8 cellular contexts compared by ENCODE assay signal in genomic region chr15:48507416-48508065, GRCh38.
A peak's percentile ranks its signal among the peaks of the same experiment; 100 is the strongest.
DNase-seq lines count a peak whose midpoint lies in the region; ATAC-seq, FAIRE-seq and TF ChIP-seq lines count a peak whose summit lies in the region.

No MANE protein-coding gene starts in this region.

- H3K9me3 ChIP-seq in OCI-LY3 (ENCODE audit: insufficient read depth, low read length) (no peaks in the 10 kb centered on the region), H1 (ENCODE audit: insufficient read depth in 2 of 2, low read depth in 1 of 2, low read length in 1 of 2) (no peaks in the 10 kb centered on the region)

- H2BK12ac ChIP-seq in H1 (ENCODE audit: low read depth, low read length): no peak overlapping the region

- no peak overlapping the region for H2BK20ac ChIP-seq in H1 (ENCODE audit: low read length)

- no peak for TF ChIP-seq EP300 in H1 (IDR thresholded peaks at IDR 0.05; ENCODE audit: borderline replicate concordance in 1 of 2, low read depth in 2 of 2, low read length in 2 of 2)

- H3K27me3 ChIP-seq in OCI-LY3 (ENCODE audit: low read depth, low read length) (no peaks in the 10 kb centered on the region), H1 (replicated peaks in 1 of 4; ENCODE audit: control insufficient read depth in 3 of 4, extremely low read depth in 1 of 4, insufficient read depth in 3 of 4, low read length in 3 of 4) (peaks cover 0 to 2% (median 0%) of the 10 kb centered on the region in 4 experiments; a peak in 1 of 7 replicates)

- H4K20me1 ChIP-seq in OCI-LY3 (ENCODE audit: insufficient read depth, low read length) (no peaks in the 10 kb centered on the region), H1 (replicated peaks in 1 of 2; ENCODE audit: control insufficient read depth in 1 of 2, insufficient read depth in 2 of 2, low read length in 2 of 2) (no peaks in the 10 kb centered on the region)

- H3K79me1 ChIP-seq in H1 (ENCODE audit: low read depth, low read length): no peaks in the 10 kb centered on the region

- no peak overlapping the region for H2BK5ac ChIP-seq in H1 (ENCODE audit: low read depth, low read length)

- POLR2A ChIA-PET in H1 (lab: Charles Lee; ENCODE audit: partially characterized antibody): no interaction called here

- no peak overlapping the region for H2BK15ac ChIP-seq in H1 (ENCODE audit: low read length)

- H3K4me1 ChIP-seq in OCI-LY3 (ENCODE audit: low read length): 0 out of 2 replicates have a peak, but pooled peaks cover 6% of the 10 kb centered on the region
- H3K4me1 ChIP-seq in H1 (replicated peaks in 1 of 4; ENCODE audit: control insufficient read depth in 3 of 4, insufficient read depth in 4 of 4, low read length in 3 of 4): no peaks in the 10 kb centered on the region

- DNase-seq in D341Med (ENCODE audit: low spot score) (peak; percentile 50), H1 (ENCODE audit: low read depth in 1 of 2, low spot score in 2 of 2) (no peak), mesothelial cell of epicardium (ENCODE audit: low spot score in 2 of 2, unreplicated experiment in 2 of 2) (no peak)
- no peak for DNase-seq in stimulated activated CD4-positive, alpha-beta T cell treated with anti-CD3 and anti-CD28 coated beads, Interleukin-4, amount 100 ng/mL, for 1 hour

- no peak for TF ChIP-seq POLR2A in H1 (IDR thresholded peaks at IDR 0.05; ENCODE audit: control extremely low read depth in 1 of 2, low read depth in 2 of 2, low read length in 2 of 2)

- H4K91ac ChIP-seq in H1 (replicated peaks; ENCODE audit: insufficient read length, low read length): no peak overlapping the region

- TF ChIP-seq CTCF in OCI-LY3 (IDR thresholded peaks at IDR 0.05; ENCODE audit: low read depth, low read length): peak; percentile 69
- TF ChIP-seq CTCF in H1 (IDR thresholded peaks at IDR 0.05; ENCODE audit: control extremely low read depth in 1 of 3, insufficient read depth in 1 of 3, low read depth in 1 of 3, low read length in 3 of 3): peak in 2 of 3 experiments; percentile 57 to 79; a peak in 2 of 4 replicates
- peak; percentile 60 for TF ChIP-seq CTCF in mesothelial cell of epicardium (IDR thresholded peaks at IDR 0.05; ENCODE audit: unreplicated experiment)

- H3K23ac ChIP-seq in H1 (ENCODE audit: insufficient read length): no peak overlapping the region

- peak; percentile 48 to 59 for TF ChIP-seq RAD21 in H1 (IDR thresholded peaks at IDR 0.05 in 1 of 2, conservative IDR thresholded peaks at IDR 0.05 in 1 of 2; ENCODE audit: low read depth in 2 of 2, low read length in 2 of 2)

- H2BK120ac ChIP-seq in H1 (replicated peaks; ENCODE audit: low read depth, low read length): no peak overlapping the region

- peaks cover 17% of the 10 kb centered on the region for H3K36me3 Mint-ChIP-seq in mesothelial cell of epicardium

- peaks cover 2% of the 10 kb centered on the region for H3K9me3 Mint-ChIP-seq in mesothelial cell of epicardium

- no peaks in the 10 kb centered on the region; the same call in 1 of the 2 replicates for H3K23me2 ChIP-seq in H1 (ENCODE audit: low read depth, low read length)

- H3K4me1 Mint-ChIP-seq in mesothelial cell of epicardium: no peaks in the 10 kb centered on the region

- H3K79me2 ChIP-seq in OCI-LY3 (ENCODE audit: low read length) (no peaks in the 10 kb centered on the region), H1 (ENCODE audit: control insufficient read depth in 1 of 2, insufficient read depth in 2 of 2, low read length in 2 of 2) (no peaks in the 10 kb centered on the region)

- H3K4me2 ChIP-seq in OCI-LY3 (ENCODE audit: low read length) (no peak overlapping the region), H1 (ENCODE audit: insufficient read depth in 1 of 2, low read depth in 2 of 2, low read length in 2 of 2) (no peak overlapping the region)

- H3K27ac ChIP-seq in OCI-LY3 (ENCODE audit: low read length) (no peak overlapping the region), H1 (ENCODE audit: low read depth, low read length) (no peak overlapping the region)

- no peaks in the 10 kb centered on the region for H3K27me3 Mint-ChIP-seq in mesothelial cell of epicardium (ENCODE audit: low read depth)

- H3K9ac ChIP-seq in OCI-LY3 (ENCODE audit: low read length): no peak overlapping the region
- H3K9ac ChIP-seq in H1 (replicated peaks in 1 of 4; ENCODE audit: extremely low read depth in 1 of 4, low read depth in 3 of 4, low read length in 3 of 4): peak overlapping the region in 1 of 4 experiments; percentile 1; a peak in 1 of 7 replicates

- no peak overlapping the region for H3K4me3 Mint-ChIP-seq in mesothelial cell of epicardium

- FAIRE-seq in H1 (lab: Jason Lieb, UNC): peak; percentile 91

- CTCF ChIA-PET in H1 (lab: Charles Lee; ENCODE audit: partially characterized antibody): interaction anchor here (0.6 to 4.0 kb wide), 32 partner anchors 9 to 308 kb away, joined by 3 to 20 read pairs (median 4); no protein-coding TSS in a partner anchor

- H3K36me3 ChIP-seq in OCI-LY3 (replicated peaks; ENCODE audit: low read depth, low read length) (no peaks in the 10 kb centered on the region), H1 (ENCODE audit: control insufficient read depth in 2 of 4, insufficient read depth in 4 of 4, low read length in 3 of 4) (no peaks in the 10 kb centered on the region)

- no peak overlapping the region for H3K18ac ChIP-seq in H1 (ENCODE audit: extremely low read depth, low read length)

- peak; percentile 98 for ATAC-seq in GM18868 (IDR thresholded peaks at IDR 0.05; ENCODE audit: unreplicated experiment)
- ATAC-seq in HG03159 (IDR thresholded peaks at IDR 0.05; ENCODE audit: unreplicated experiment): peak; percentile 96
- no peak for ATAC-seq in HG03097 (IDR thresholded peaks at IDR 0.05; ENCODE audit: low FRiP score, unreplicated experiment)

- H2AFZ ChIP-seq in OCI-LY3 (ENCODE audit: low read depth, low read length): no peak overlapping the region
- no peak overlapping the region for H2AFZ ChIP-seq in H1 (ENCODE audit: low read length)

- no peak overlapping the region for H3K56ac ChIP-seq in H1 (replicated peaks; ENCODE audit: insufficient read length, low read depth, low read length)

- no peak overlapping the region for H3K4ac ChIP-seq in H1 (replicated peaks; ENCODE audit: insufficient read length, low read depth, low read length)

- no peak overlapping the region for H2AK5ac ChIP-seq in H1 (ENCODE audit: low read depth, low read length)

- WGBS in H1 (ENCODE audit: extremely low coverage in 1 of 2, insufficient coverage in 1 of 2, insufficient read length in 1 of 2, insufficient replicate concordance in 2 of 2, low coverage in 1 of 2, low lambda C conversion rate in 2 of 2, missing lambda C conversion rate in 1 of 2), 2 experiments: 47% methylated on average over 2 of the region's 2 CpGs; no CpG with 5 or more reads in 1 of the 2 experiments

- no peak overlapping the region for H4K8ac ChIP-seq in H1 (ENCODE audit: extremely low read depth, insufficient read depth, low read length)

- no peak overlapping the region for H3K27ac Mint-ChIP-seq in mesothelial cell of epicardium

- no peak overlapping the region for H3K14ac ChIP-seq in H1 (ENCODE audit: insufficient read length)

- H4K5ac ChIP-seq in H1 (ENCODE audit: insufficient read length, low read depth, low read length): no peak overlapping the region

- H3K4me3 ChIP-seq in OCI-LY3 (ENCODE audit: low read length) (no peak overlapping the region), H1 (ENCODE audit: extremely low read depth in 1 of 4, insufficient read depth in 2 of 4, low read depth in 3 of 4, low read length in 4 of 4) (no peak overlapping the region)

TF ChIP-seq in H1, 55 proteins besides CTCF, POLR2A, EP300 and RAD21:
- no peak for TF ChIP-seq SAP30 (IDR thresholded peaks at IDR 0.05; ENCODE audit: insufficient read depth, insufficient replicate concordance, low read length)
- TF ChIP-seq SRF (IDR thresholded peaks at IDR 0.05; ENCODE audit: low read depth, low read length): no peak
- TF ChIP-seq MAX (IDR thresholded peaks at IDR 0.05): no peak
- TF ChIP-seq POU5F1 (IDR thresholded peaks at IDR 0.05; ENCODE audit: low read depth, low read length): no peak
- no peak for TF ChIP-seq ZNF274 (IDR thresholded peaks at IDR 0.05; ENCODE audit: borderline replicate concordance, extremely low read depth, low read length)
- no peak for TF ChIP-seq EZH2 (IDR thresholded peaks at IDR 0.05; ENCODE audit: low read depth, low read length, severe bottlenecking)
- no peak for TF ChIP-seq PHF8 (conservative IDR thresholded peaks at IDR 0.05; ENCODE audit: low read depth, low read length)
- no peak for TF ChIP-seq NRF1 (IDR thresholded peaks at IDR 0.05; ENCODE audit: low read depth, low read length)
- TF ChIP-seq TAF7 (optimal IDR thresholded peaks at IDR 0.05; ENCODE audit: borderline replicate concordance, low read depth, low read length): no peak
- TF ChIP-seq MAFK (IDR thresholded peaks at IDR 0.05; ENCODE audit: low read depth, low read length): no peak
- TF ChIP-seq HDAC2 (IDR thresholded peaks at IDR 0.05; ENCODE audit: borderline replicate concordance in 1 of 2, low read depth in 2 of 2, low read length in 2 of 2): no peak
- TF ChIP-seq, protein P1, sequence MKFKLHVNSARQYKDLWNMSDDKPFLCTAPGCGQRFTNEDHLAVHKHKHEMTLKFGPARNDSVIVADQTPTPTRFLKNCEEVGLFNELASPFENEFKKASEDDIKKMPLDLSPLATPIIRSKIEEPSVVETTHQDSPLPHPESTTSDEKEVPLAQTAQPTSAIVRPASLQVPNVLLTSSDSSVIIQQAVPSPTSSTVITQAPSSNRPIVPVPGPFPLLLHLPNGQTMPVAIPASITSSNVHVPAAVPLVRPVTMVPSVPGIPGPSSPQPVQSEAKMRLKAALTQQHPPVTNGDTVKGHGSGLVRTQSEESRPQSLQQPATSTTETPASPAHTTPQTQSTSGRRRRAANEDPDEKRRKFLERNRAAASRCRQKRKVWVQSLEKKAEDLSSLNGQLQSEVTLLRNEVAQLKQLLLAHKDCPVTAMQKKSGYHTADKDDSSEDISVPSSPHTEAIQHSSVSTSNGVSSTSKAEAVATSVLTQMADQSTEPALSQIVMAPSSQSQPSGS (IDR thresholded peaks at IDR 0.05; ENCODE audit: low read length): no peak
